Comparison of ENCODE assay signal across 20 cellular contexts in the genomic region with DNA sequence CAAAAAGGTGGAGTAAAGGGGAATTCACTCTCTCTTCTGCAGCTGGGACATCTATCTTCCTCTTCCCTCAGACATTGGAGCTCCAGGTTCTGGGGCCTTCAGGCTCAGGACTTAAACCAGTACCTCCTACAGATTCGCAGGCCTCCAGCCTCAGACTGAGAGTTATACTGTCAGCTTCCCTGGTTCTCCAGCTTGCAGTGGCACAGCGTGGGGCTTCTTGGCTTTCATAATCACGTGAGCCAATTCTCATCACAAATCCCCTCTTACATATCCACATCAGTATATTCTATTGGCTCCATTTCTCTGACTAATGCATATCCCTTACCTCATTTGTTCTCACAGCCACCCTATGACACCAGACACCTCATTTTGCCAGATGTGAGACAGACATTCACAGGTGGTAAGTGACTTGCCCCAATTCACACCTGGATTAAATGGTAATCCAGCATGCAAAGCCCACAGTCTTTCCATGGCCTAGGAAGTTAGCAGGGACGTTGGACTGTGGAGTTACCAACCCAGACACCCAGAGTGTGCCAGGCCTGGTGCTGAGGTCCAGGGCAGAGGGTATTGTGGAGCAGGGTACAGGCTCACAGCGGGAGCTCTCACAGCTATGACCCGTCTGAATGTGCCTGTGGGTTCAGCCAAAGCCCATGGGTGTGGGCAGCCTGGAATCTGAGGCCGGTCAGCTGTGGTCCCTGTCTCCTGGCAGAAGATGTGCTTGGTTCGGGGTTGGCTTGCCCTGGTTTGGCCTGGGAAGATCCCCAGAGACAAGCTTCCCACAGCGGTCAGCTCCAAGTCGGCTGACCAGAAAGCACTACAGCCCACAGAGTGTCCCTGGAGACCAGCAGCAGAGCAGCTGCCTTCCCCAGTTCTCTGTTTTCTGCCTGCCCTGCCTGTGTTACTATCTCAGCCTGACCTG. TPM values are rescaled to one million over a fixed set of nuclear protein-coding genes. Genes with fewer than 3 reads are reported as not detected.
DNase-seq lines count a peak whose midpoint lies in the region; ATAC-seq and TF ChIP-seq lines count a peak whose summit lies in the region.
"Had no signal": no experiment of that assay in that cellular context is flagged by ENCODE, and none has a peak within 500 bp of the region (broad histone marks: within the 10 kb centered on the region; RNA-seq: fewer than 3 reads in every experiment).

No MANE protein-coding gene starts in this region.

- no peaks in the 10 kb centered on the region for H3K36me3 ChIP-seq in MG63
- H3K36me3 ChIP-seq in mucosa of descending colon (ENCODE audit: low read depth), result no peaks in the 10 kb centered on the region
- no peaks in the 10 kb centered on the region for H3K36me3 ChIP-seq in testis (ENCODE audit: low read depth, missing control alignments)
- no peaks in the 10 kb centered on the region for H3K36me3 ChIP-seq in colonic mucosa
- H3K36me3 ChIP-seq: neutrophil, upper lobe of right lung had no signal

- H3K9me3 ChIP-seq in MG63 (no peaks in the 10 kb centered on the region), mucosa of descending colon (no peaks in the 10 kb centered on the region), testis (no peaks in the 10 kb centered on the region), colonic mucosa (no peaks in the 10 kb centered on the region)
- H3K9me3 ChIP-seq: neutrophil, upper lobe of right lung had no signal

- H3K27me3 ChIP-seq in MG63 (no peaks in the 10 kb centered on the region), testis (no peaks in the 10 kb centered on the region), colonic mucosa (no peaks in the 10 kb centered on the region)
- H3K27me3 ChIP-seq: upper lobe of right lung had no signal

- no peaks in the 10 kb centered on the region for H3K4me1 Mint-ChIP-seq in activated CD4-positive, alpha-beta T cell treated with anti-CD3 and anti-CD28 coated beads for 36 hours
- H3K4me1 Mint-ChIP-seq: stimulated activated naive B cell treated with anti-CD40 and anti-IgM and Interleukin-4, amounts not matched to agents 10 μg/mL and 1 μg/mL and 100 μg/mL, for 72 hours had no signal

- no peaks in the 10 kb centered on the region for H3K36me3 Mint-ChIP-seq in activated CD4-positive, alpha-beta T cell treated with anti-CD3 and anti-CD28 coated beads for 36 hours (ENCODE audit: low read depth)
- H3K36me3 Mint-ChIP-seq: activated CD4-positive, alpha-beta memory T cell treated with anti-CD3 and anti-CD28 coated beads for 36 hours; stimulated activated naive B cell treated with anti-CD40 and anti-IgM and Interleukin-4, amounts not matched to agents 10 μg/mL and 1 μg/mL and 100 μg/mL, for 72 hours had no signal

- H3K27me3 Mint-ChIP-seq in activated CD4-positive, alpha-beta T cell treated with anti-CD3 and anti-CD28 coated beads for 36 hours, result no peaks in the 10 kb centered on the region
- H3K27me3 Mint-ChIP-seq: T-helper 17 cell had no signal

- WGBS in testis, 2 donors, result 57 to 82% methylated on average over 5 to 10 of the region's 10 CpGs

- ATAC-seq in mucosa of descending colon (peak; percentile 21), GM18505 (IDR thresholded peaks at IDR 0.05; ENCODE audit: unreplicated experiment) (no peak)
- ATAC-seq in activated CD4-positive, alpha-beta T cell treated with anti-CD3 and anti-CD28 coated beads for 36 hours, result no peak
- ATAC-seq: stimulated activated naive B cell treated with anti-CD40 and anti-IgM and Interleukin-4, amounts not matched to agents 10 μg/mL and 1 μg/mL and 100 μg/mL, for 72 hours; T-helper 17 cell; upper lobe of right lung had no signal

- H3K27ac ChIP-seq in testis (no peak overlapping the region), colonic mucosa (no peak overlapping the region)
- H3K27ac ChIP-seq: neutrophil, upper lobe of right lung, VCaP had no signal

- peak; percentile 13 for DNase-seq in MG63
- peak; percentile 85 for DNase-seq in fibroblast of mammary gland (ENCODE audit: low read depth)
- DNase-seq in mucosa of descending colon, result peak in 1 of 3 donors; percentile 57
- DNase-seq in testis, result peak; percentile 48
- DNase-seq in activated CD4-positive, alpha-beta T cell treated with anti-CD3 and anti-CD28 coated beads for 36 hours, result no peak
- no peak for DNase-seq in colonic mucosa
- DNase-seq: activated CD4-positive, alpha-beta memory T cell treated with anti-CD3 and anti-CD28 coated beads for 36 hours; activated naive CD4-positive, alpha-beta T cell treated with anti-CD3 and anti-CD28 coated beads, Interleukin-2, amount 50 U/mL, for 16 hours; kidney glomerular epithelial cell; NCI-H146; NCI-H69; OCI-M1; retina; SIG-M5; stimulated activated naive B cell treated with anti-CD40 and anti-IgM and Interleukin-4, amounts not matched to agents 10 μg/mL and 1 μg/mL and 100 μg/mL, for 72 hours; T-helper 17 cell; upper lobe of right lung had no signal

- no peaks in the 10 kb centered on the region for H3K9me3 Mint-ChIP-seq in activated CD4-positive, alpha-beta T cell treated with anti-CD3 and anti-CD28 coated beads for 36 hours (ENCODE audit: low read depth)
- H3K9me3 Mint-ChIP-seq: activated CD4-positive, alpha-beta memory T cell treated with anti-CD3 and anti-CD28 coated beads for 36 hours; stimulated activated naive B cell treated with anti-CD40 and anti-IgM and Interleukin-4, amounts not matched to agents 10 μg/mL and 1 μg/mL and 100 μg/mL, for 72 hours had no signal

- intact Hi-C loops in mucosa of descending colon (cut with DNase I, micrococcal nuclease) (loop anchor here in 1 of 2 donors (10.0 kb wide), 1 partner anchor 89 kb away; no protein-coding TSS in a partner anchor), testis (cut with DNase I; ENCODE audit: low total_unique reads) (loop anchor here (10.0 kb wide), 1 partner anchor 59 kb away; no protein-coding TSS in a partner anchor), colonic mucosa (cut with DNase I) (no loop called here)
- intact Hi-C loops in activated CD4-positive, alpha-beta T cell treated with anti-CD3 and anti-CD28 coated beads for 36 hours (cut with DNase I, micrococcal nuclease), result no loop called here

- no peak overlapping the region for H3K27ac Mint-ChIP-seq in activated CD4-positive, alpha-beta T cell treated with anti-CD3 and anti-CD28 coated beads for 36 hours
- H3K27ac Mint-ChIP-seq: activated CD4-positive, alpha-beta memory T cell treated with anti-CD3 and anti-CD28 coated beads for 36 hours; stimulated activated naive B cell treated with anti-CD40 and anti-IgM and Interleukin-4, amounts not matched to agents 10 μg/mL and 1 μg/mL and 100 μg/mL, for 72 hours; T-helper 17 cell had no signal

- no peak overlapping the region for H3K4me3 ChIP-seq in MG63
- no peak overlapping the region for H3K4me3 ChIP-seq in fibroblast of mammary gland (ENCODE audit: control insufficient read depth, low read depth, low read length)
- H3K4me3 ChIP-seq in mucosa of descending colon, result no peak overlapping the region
- no peak overlapping the region for H3K4me3 ChIP-seq in testis
- H3K4me3 ChIP-seq in colonic mucosa, result no peak overlapping the region
- H3K4me3 ChIP-seq: upper lobe of right lung had no signal

- POLR2A ChIA-PET in activated CD4-positive, alpha-beta T cell treated with anti-CD3 and anti-CD28 coated beads for 36 hours (lab: Charles Lee), result no interaction called here

- CTCF ChIA-PET in activated CD4-positive, alpha-beta T cell treated with anti-CD3 and anti-CD28 coated beads for 36 hours (lab: Charles Lee), result interaction anchor here (0.5 to 1.2 kb wide), 2 partner anchors 8 to 89 kb away, joined by 3 read pairs; no protein-coding TSS in a partner anchor

- TF ChIP-seq POLR2A in testis (IDR thresholded peaks at IDR 0.05) (no peak), GM18505 (IDR thresholded peaks at IDR 0.05; ENCODE audit: borderline replicate concordance, extremely low read depth, insufficient read depth, insufficient read length) (no peak)

- H3K9ac ChIP-seq in colonic mucosa (ENCODE audit: low read depth in 2 of 2, low read length in 2 of 2), result no peak overlapping the region

- TF ChIP-seq CTCF in fibroblast of mammary gland (conservative IDR thresholded peaks at IDR 0.05; ENCODE audit: control insufficient read depth, insufficient read depth, low read depth, low read length), result no peak
- TF ChIP-seq CTCF in mucosa of descending colon (IDR thresholded peaks at IDR 0.05), result no peak
- TF ChIP-seq CTCF in testis (IDR thresholded peaks at IDR 0.05), result no peak
- no peak for TF ChIP-seq CTCF in colonic mucosa (IDR thresholded peaks at IDR 0.05)

- no peak overlapping the region for H3K4me3 Mint-ChIP-seq in activated CD4-positive, alpha-beta T cell treated with anti-CD3 and anti-CD28 coated beads for 36 hours
- H3K4me3 Mint-ChIP-seq: activated CD4-positive, alpha-beta memory T cell treated with anti-CD3 and anti-CD28 coated beads for 36 hours; stimulated activated naive B cell treated with anti-CD40 and anti-IgM and Interleukin-4, amounts not matched to agents 10 μg/mL and 1 μg/mL and 100 μg/mL, for 72 hours; T-helper 17 cell had no signal

- H3K4me1 ChIP-seq in mucosa of descending colon (ENCODE audit: low read depth), result no peaks in the 10 kb centered on the region
- peaks cover 24% of the 10 kb centered on the region for H3K4me1 ChIP-seq in testis
- H3K4me1 ChIP-seq in colonic mucosa, result no peaks in the 10 kb centered on the region

RNA-seq across cellular contexts. Expression of gene ZCCHC24, which starts 18.4 kb away (rescaled TPM):
- 17.8 and 20.5 TPM in 2 replicates for total RNA-seq in MG63 (2014; rRNA removed; shearing (Covaris generic); ENCODE audit: low replicate concordance)
- total RNA-seq in mucosa of descending colon, result 100 to 1,000 TPM in 1 of 3 donors, 10 to 100 TPM in 1, 1 to 10 TPM in 1; 5.6 to 125 (median 22.8) TPM
- 10 to 100 TPM; 31.3 to 38.6 TPM for total RNA-seq in testis
- 27.7 TPM for polyA plus RNA-seq in testis (ENCODE audit: insufficient read depth, low read depth, low replicate concordance)
- under 1 TPM; 0.53 to 0.75 TPM for total RNA-seq in activated CD4-positive, alpha-beta T cell treated with anti-CD3 and anti-CD28 coated beads for 36 hours
- 10 to 100 TPM in 1 of 2 donors, 1 to 10 TPM in 1; 4.6 to 19.1 TPM for total RNA-seq in colonic mucosa

RNA-seq across cellular contexts. Expression of gene EIF5AL1, which starts 48.5 kb away (rescaled TPM):
- total RNA-seq in MG63 (2014; rRNA removed; shearing (Covaris generic); ENCODE audit: low replicate concordance), result 0.69 and 1.0 TPM in 2 replicates
- total RNA-seq in mucosa of descending colon, result under 1 TPM; 0.09 to 0.87 (median 0.16) TPM
- total RNA-seq in testis, result 1 to 10 TPM; 5.7 to 6.8 TPM
- polyA plus RNA-seq in testis (ENCODE audit: insufficient read depth, low read depth, low replicate concordance), result 24.4 TPM
- under 1 TPM; 0.18 to 0.46 TPM for total RNA-seq in activated CD4-positive, alpha-beta T cell treated with anti-CD3 and anti-CD28 coated beads for 36 hours
- total RNA-seq in colonic mucosa, result 1 to 10 TPM in 1 of 2 donors, under 1 TPM in 1; 0.19 to 1.6 TPM

Comparison
In these comparisons a context has a peak if more than half of its experiments do, and no peak if none do; other contexts are left out.
1. DNase-seq: peak in MG63 (single experiment), fibroblast of mammary gland (single experiment) and testis (single experiment); none in activated CD4-positive, alpha-beta T cell treated with anti-CD3 and anti-CD28 coated beads for 36 hours (single experiment) and colonic mucosa (single experiment).